In genomic region chr19:39481229-39481545, GRCh38 we compare ENCODE assay signal across 9 cellular contexts. TPM values are rescaled to one million over a fixed set of nuclear protein-coding genes. Genes with fewer than 3 reads are reported as not detected.
DNase-seq lines count a peak whose midpoint lies in the region; ATAC-seq and TF ChIP-seq lines count a peak whose summit lies in the region.
"Had no signal": no experiment of that assay in that cellular context is flagged by ENCODE, and none has a peak within 500 bp of the region (broad histone marks: within the 10 kb centered on the region; RNA-seq: fewer than 3 reads in every experiment).

No MANE protein-coding gene starts in this region.

- H3K36me3 ChIP-seq in CD4-positive, alpha-beta memory T cell (ENCODE audit: insufficient read depth, low read length) = peaks cover 13% of the 10 kb centered on the region
- peaks cover 45% of the 10 kb centered on the region for H3K36me3 ChIP-seq in KOPT-K1 (ENCODE audit: insufficient read depth, low read length)

- no peak for DNase-seq in CD4-positive, alpha-beta memory T cell
- no peak for DNase-seq in coronary artery (ENCODE audit: low spot score)
- no peak for DNase-seq in nephron progenitor cell
- DNase-seq in sciatic nerve (ENCODE audit: low spot score) = no peak

- H3K27ac ChIP-seq in CD4-positive, alpha-beta memory T cell (ENCODE audit: low read depth, low read length) = peak overlapping the region; percentile 82
- H3K27ac ChIP-seq in KOPT-K1 (ENCODE audit: low read depth, low read length, poor library complexity, severe bottlenecking) (peak overlapping the region; percentile 80), coronary artery (peak overlapping the region; percentile 54 to 90)

- ATAC-seq in HG02885 (IDR thresholded peaks at IDR 0.05; ENCODE audit: poor library complexity, unreplicated experiment) (no peak), GM18498 (IDR thresholded peaks at IDR 0.05; ENCODE audit: unreplicated experiment) (no peak), sciatic nerve (no peak), HG02588 (IDR thresholded peaks at IDR 0.05; ENCODE audit: unreplicated experiment) (no peak)

- peak overlapping the region; percentile 92 to 98 (median 96) for H3K27ac Mint-ChIP-seq in CD4-positive, alpha-beta memory T cell
- peak overlapping the region; percentile 96 for H3K27ac Mint-ChIP-seq in nephron progenitor cell

- peaks cover 7 to 34% of the 10 kb centered on the region in 2 donors for H3K36me3 Mint-ChIP-seq in CD4-positive, alpha-beta memory T cell
- H3K36me3 Mint-ChIP-seq in nephron progenitor cell (ENCODE audit: low read depth) = peaks cover 27% of the 10 kb centered on the region

- peak overlapping the region; percentile 90 to 96 (median 93) for H3K4me3 Mint-ChIP-seq in CD4-positive, alpha-beta memory T cell
- peak overlapping the region; percentile 96 for H3K4me3 Mint-ChIP-seq in nephron progenitor cell

- H3K4me3 ChIP-seq in CD4-positive, alpha-beta memory T cell (ENCODE audit: low read length in 2 of 2) = peak overlapping the region; percentile 83 to 93
- H3K4me3 ChIP-seq in coronary artery = peak overlapping the region; percentile 90

- no peaks in the 10 kb centered on the region for H3K9me3 ChIP-seq in CD4-positive, alpha-beta memory T cell (ENCODE audit: control insufficient read depth in 1 of 2, low read length in 2 of 2)
- no peaks in the 10 kb centered on the region for H3K9me3 ChIP-seq in KOPT-K1 (ENCODE audit: insufficient read depth, low read length, poor library complexity, severe bottlenecking)

- TF ChIP-seq CTCF in coronary artery (IDR thresholded peaks at IDR 0.05) (no peak), nephron progenitor cell (IDR thresholded peaks at IDR 0.05) (no peak)

- peaks cover 15 to 41% (median 25%) of the 10 kb centered on the region in 4 donors for H3K4me1 Mint-ChIP-seq in CD4-positive, alpha-beta memory T cell
- H3K4me1 Mint-ChIP-seq in nephron progenitor cell = peaks cover 36% of the 10 kb centered on the region

- intact Hi-C loops in CD4-positive, alpha-beta memory T cell (cut with micrococcal nuclease) = loop anchor here (2.0 kb wide), 1 partner anchor 36 kb away; the partner anchor contains the start of gene SUPT5H
- intact Hi-C loops in sciatic nerve (cut with DNase I) = no loop called here

- H3K27me3 Mint-ChIP-seq in CD4-positive, alpha-beta memory T cell = no peaks in the 10 kb centered on the region
- H3K27me3 Mint-ChIP-seq in nephron progenitor cell (ENCODE audit: low read depth, poor library complexity) = peaks cover 7% of the 10 kb centered on the region

- no peaks in the 10 kb centered on the region for H3K9me3 Mint-ChIP-seq in CD4-positive, alpha-beta memory T cell
- no peaks in the 10 kb centered on the region for H3K9me3 Mint-ChIP-seq in nephron progenitor cell

- H3K27me3 ChIP-seq in CD4-positive, alpha-beta memory T cell (ENCODE audit: insufficient read depth, low read length) = no peaks in the 10 kb centered on the region

- CTCF ChIA-PET in CD4-positive, alpha-beta memory T cell (lab: Charles Lee; ENCODE audit: partially characterized antibody) = interaction anchor here (1.0 kb wide), 1 partner anchor 51 kb away, joined by 4 read pairs; the partner anchor contains the start of gene EID2B

- H3K4me1 ChIP-seq in CD4-positive, alpha-beta memory T cell (ENCODE audit: insufficient read depth, low read length) = peaks cover 17% of the 10 kb centered on the region

- POLR2A ChIA-PET in CD4-positive, alpha-beta memory T cell (lab: Charles Lee; ENCODE audit: partially characterized antibody) = interaction anchor here (0.7 to 1.6 kb wide), 10 partner anchors 13 to 407 kb away, joined by 3 to 18 read pairs (median 4); partner anchors contain the start of genes EID2B, PLEKHG2, RPS16 and SUPT5H

RNA-seq across cellular contexts. Expression of gene TIMM50, which starts 0.5 kb away (rescaled TPM):
- total RNA-seq in CD4-positive, alpha-beta memory T cell = 10 to 100 TPM; 47.2 to 49.6 TPM
- 10 to 100 TPM; 39.1 to 50.4 TPM for polyA plus RNA-seq in CD4-positive, alpha-beta memory T cell
- total RNA-seq in sciatic nerve = 38.3 TPM

RNA-seq across cellular contexts. Expression of gene DLL3, which starts 17.6 kb away (rescaled TPM):
- under 1 TPM in 1 of 2 experiments, not detected in 1; 0.14 TPM for total RNA-seq in CD4-positive, alpha-beta memory T cell
- polyA plus RNA-seq in CD4-positive, alpha-beta memory T cell = under 1 TPM; 0.16 to 0.19 TPM
- not detected for total RNA-seq in sciatic nerve

RNA-seq across cellular contexts. Expression of gene SELENOV, which starts 33.8 kb away (rescaled TPM):
- not detected for total RNA-seq in CD4-positive, alpha-beta memory T cell
- polyA plus RNA-seq in CD4-positive, alpha-beta memory T cell = not detected
- not detected for total RNA-seq in sciatic nerve
- total RNA-seq: pulmonary artery endothelial cell had no signal

RNA-seq across cellular contexts. Expression of gene SUPT5H, which starts 35.8 kb away (rescaled TPM):
- 100 to 1,000 TPM; 234 to 236 TPM for total RNA-seq in CD4-positive, alpha-beta memory T cell
- 100 to 1,000 TPM in 1 of 2 donors, 10 to 100 TPM in 1; 47.4 to 111 TPM for polyA plus RNA-seq in CD4-positive, alpha-beta memory T cell
- total RNA-seq in sciatic nerve = 102 TPM

RNA-seq across cellular contexts. Expression of gene RPS16, which starts 45.4 kb away (rescaled TPM):
- 1,000 to 10,000 TPM; 4,061 to 4,227 TPM for total RNA-seq in CD4-positive, alpha-beta memory T cell
- polyA plus RNA-seq in CD4-positive, alpha-beta memory T cell = 1,000 to 10,000 TPM; 1,590 to 2,052 TPM
- total RNA-seq in sciatic nerve = 1,367 TPM
